27 cellular contexts compared by ENCODE assay signal in genomic region chr10:121291376-121291775, GRCh38.
"Had no signal": no experiment of that assay in that cellular context is flagged by ENCODE, and none has a peak within 500 bp of the region (broad histone marks: within the 10 kb centered on the region; RNA-seq: fewer than 3 reads in every experiment).

No MANE protein-coding gene starts in this region.

- H3K9ac ChIP-seq: neural progenitor cell, parathyroid adenoma had no signal

- DNase-seq: islet precursor cell; left ventricle myocardium inferior; mesendoderm; naive B cell; natural killer cell; nephron progenitor cell; occipital lobe; psoas muscle; right lobe of liver; stimulated activated CD4-positive, alpha-beta T cell treated with anti-CD3 and anti-CD28 coated beads, Interleukin-12 subunit alpha, Interleukin-12 subunit beta, amount 100 ng/mL, for 4 hours; stimulated activated CD4-positive, alpha-beta T cell treated with anti-CD3 and anti-CD28 coated beads, Interleukin-15, amount 100 ng/mL, for 24 hours; stimulated activated CD4-positive, alpha-beta T cell treated with anti-CD3 and anti-CD28 coated beads, Interleukin-2, amount 100 ng/mL, for 24 hours; stimulated activated CD4-positive, alpha-beta T cell treated with anti-CD3 and anti-CD28 coated beads, Interleukin-4, amount 100 ng/mL, for 1 hour; stimulated activated naive B cell treated with anti-CD40 and anti-IgM and Interleukin-4, amounts not matched to agents 10 μg/mL and 1 μg/mL and 100 μg/mL, for 72 hours; stimulated activated naive CD8-positive, alpha-beta T cell treated with anti-CD3 and anti-CD28 coated beads, Interleukin-15, Interleukin-2, amounts not matched to agents 100 U/mL and 50 U/mL, for 24 hours; stomach; testis; tibial artery; upper lobe of left lung had no signal

- H3K9me3 ChIP-seq: left ventricle myocardium inferior, neutrophil, psoas muscle, right atrium auricular region, right lobe of liver, stomach, testis, tibial artery, upper lobe of left lung, vagina had no signal

- H3K79me2 ChIP-seq: hepatocyte, parathyroid adenoma had no signal

- H2AFZ ChIP-seq: hepatocyte, neural progenitor cell, parathyroid adenoma had no signal

- H3K4me2 ChIP-seq: hepatocyte, neural progenitor cell had no signal

- H3K27ac ChIP-seq: hepatocyte, left ventricle myocardium inferior, neural progenitor cell, neutrophil, parathyroid adenoma, psoas muscle, right atrium auricular region, right lobe of liver, skin epidermis, stomach, testis, tibial artery, upper lobe of left lung, vagina had no signal

- H3K4me3 ChIP-seq: hepatocyte, left ventricle myocardium inferior, lung, neural progenitor cell, psoas muscle, right atrium auricular region, right lobe of liver, skin epidermis, stomach, testis, tibial artery, upper lobe of left lung, vagina had no signal

- H3K36me3 ChIP-seq: left ventricle myocardium inferior, neural progenitor cell, neutrophil, right atrium auricular region, right lobe of liver, stomach, tibial artery, upper lobe of left lung, vagina had no signal

- H3K27me3 ChIP-seq: hepatocyte, neural progenitor cell, neutrophil, right atrium auricular region, right lobe of liver, testis, upper lobe of left lung, vagina had no signal

- ATAC-seq: natural killer cell; psoas muscle; right lobe of liver; stimulated activated naive B cell treated with anti-CD40 and anti-IgM and Interleukin-4, amounts not matched to agents 10 μg/mL and 1 μg/mL and 100 μg/mL, for 72 hours; stimulated activated naive CD8-positive, alpha-beta T cell treated with anti-CD3 and anti-CD28 coated beads, Interleukin-15, Interleukin-2, amounts not matched to agents 100 U/mL and 50 U/mL, for 24 hours had no signal

- H3K4me1 ChIP-seq: psoas muscle, right lobe of liver, stomach, testis, upper lobe of left lung, vagina had no signal
